ENCODE assay signal across 35 cellular contexts in the genomic region with DNA sequence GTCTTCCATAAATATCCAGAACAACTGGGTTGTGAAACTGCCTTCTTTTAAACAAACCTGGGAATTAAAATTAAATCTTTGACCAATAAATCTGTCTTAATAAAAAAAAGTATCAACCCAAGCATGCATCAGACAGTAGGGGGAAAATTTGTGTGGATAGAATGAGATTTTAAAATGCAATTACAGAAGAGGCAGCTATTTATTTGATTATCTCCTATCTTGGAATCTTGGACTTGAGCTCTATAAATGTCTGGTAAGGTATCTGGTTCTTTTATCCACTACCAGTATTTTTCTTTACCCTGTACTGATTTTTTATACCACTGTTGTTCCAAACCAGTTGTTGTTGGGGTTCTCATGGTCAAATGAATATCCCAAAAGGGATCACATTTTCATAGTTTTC.
"Had no signal": no experiment of that assay in that cellular context is flagged by ENCODE, and none has a peak within 500 bp of the region (broad histone marks: within the 10 kb centered on the region; RNA-seq: fewer than 3 reads in every experiment).

No MANE protein-coding gene starts in this region.

- H3K36me3 ChIP-seq: MG63 had no signal

- DNase-seq: Karpas-422, Kasumi-1, KBM-7, KG1, MG63, MM.1S, MV-4-11, NCI-H1048, NCI-H1092, NCI-H1092 treated with DMSO at 0.1 percent for 48 hours, NCI-H1105, NCI-H1105 treated with DMSO at 0.1 percent for 48 hours, NCI-H1417, NCI-H1417 treated with DMSO at 0.1 percent for 48 hours, NCI-H1436, NCI-H1436 treated with DMSO at 0.1 percent for 48 hours, NCI-H146, NCI-H1694, NCI-H1694 treated with DMSO at 0.1 percent for 48 hours, NCI-H187, NCI-H187 treated with DMSO at 0.1 percent for 48 hours, NCI-H1930, NCI-H2029, NCI-H2029 treated with DMSO at 0.1 percent for 48 hours, NCI-H2081, NCI-H2081 treated with DMSO at 0.1 percent for 48 hours, NCI-H2107, NCI-H2171, NCI-H2171 treated with DMSO at 0.1 percent for 48 hours, NCI-H2227 treated with DMSO at 0.1 percent for 48 hours, NCI-H226, NCI-H345, NCI-H446, NCI-H446 treated with DMSO at 0.1 percent for 48 hours had no signal

- H3K4me3 ChIP-seq: MG63 had no signal

- H3K4me2 ChIP-seq: KMS-11 had no signal

- H3K9me3 ChIP-seq: MG63 had no signal

- H3K27ac ChIP-seq: KMS-11 had no signal

- H3K9ac ChIP-seq: KMS-11 had no signal
